ENCODE assay signal across 1 cellular context in genomic region chrX:6500717-6501116, GRCh38.
TF ChIP-seq lines count a peak whose summit lies in the region.

No MANE protein-coding gene starts in this region.

TF ChIP-seq in HepG2, 621 proteins besides CTCF, POLR2A, EP300 and RAD21:
- TF ChIP-seq ZNF142 (CRISPR knock-in tag; IDR thresholded peaks at IDR 0.05) (no peak), ERF (CRISPR knock-in tag; IDR thresholded peaks at IDR 0.05) (no peak), ZNF205 (CRISPR knock-in tag; IDR thresholded peaks at IDR 0.05) (no peak)
